ENCODE assay signal across 11 cellular contexts in genomic region chr22:46084376-46084775, GRCh38.
A peak's percentile ranks its signal among the peaks of the same experiment; 100 is the strongest.
DNase-seq lines count a peak whose midpoint lies in the region; ATAC-seq and TF ChIP-seq lines count a peak whose summit lies in the region.
"Had no signal": no experiment of that assay in that cellular context is flagged by ENCODE, and none has a peak within 500 bp of the region (broad histone marks: within the 10 kb centered on the region; RNA-seq: fewer than 3 reads in every experiment).

No MANE protein-coding gene starts in this region.

- intact Hi-C loops in heart left ventricle (cut with DNase I) (no loop called here), cardiac septum (cut with DNase I) (no loop called here), vagina (cut with DNase I) (no loop called here)

- H3K27me3 ChIP-seq in heart left ventricle (no peaks in the 10 kb centered on the region), osteoblast (ENCODE audit: insufficient read depth, low read length) (no peaks in the 10 kb centered on the region), vagina (no peaks in the 10 kb centered on the region)

- ATAC-seq in heart left ventricle, result no peak
- no peak for ATAC-seq in GM21576 (IDR thresholded peaks at IDR 0.05; ENCODE audit: unreplicated experiment)
- ATAC-seq in HG03039 (IDR thresholded peaks at IDR 0.05; ENCODE audit: unreplicated experiment), result no peak

- no peak overlapping the region for H2AFZ ChIP-seq in osteoblast (ENCODE audit: low read length)

- H3K4me3 ChIP-seq in heart left ventricle (peak overlapping the region in 10 of 12 donors; percentile 14 to 97 (median 40)), epithelial cell of proximal tubule (ENCODE audit: low read depth, low read length) (peak overlapping the region; percentile 32), osteoblast (ENCODE audit: insufficient read depth, low read length) (peak overlapping the region; percentile 80), vagina (peak overlapping the region; percentile 37 to 45)

- peak overlapping the region; percentile 94 for H3K4me2 ChIP-seq in osteoblast (ENCODE audit: insufficient read depth, low read length)

- peak overlapping the region; percentile 83 to 100 (median 98) for H3K27ac ChIP-seq in heart left ventricle
- peak overlapping the region; percentile 96 for H3K27ac ChIP-seq in osteoblast (ENCODE audit: low read depth, low read length)
- H3K27ac ChIP-seq in vagina, result peak overlapping the region; percentile 100

- H3K9me3 ChIP-seq in heart left ventricle (no peaks in the 10 kb centered on the region), osteoblast (ENCODE audit: low read depth, low read length) (no peaks in the 10 kb centered on the region), vagina (no peaks in the 10 kb centered on the region)

- 67 to 83% (median 74%) methylated on average over 14 of the region's 14 CpGs for WGBS in heart left ventricle, 4 donors

- H3K36me3 ChIP-seq in heart left ventricle (peaks cover 0 to 60% (median 27%) of the 10 kb centered on the region in 9 donors), osteoblast (ENCODE audit: insufficient read depth, low read length) (peaks cover 89% of the 10 kb centered on the region), vagina (peaks cover 3 to 4% of the 10 kb centered on the region in 2 donors)

- no peak for TF ChIP-seq POLR2A in heart left ventricle (IDR thresholded peaks at IDR 0.05)
- no peak for TF ChIP-seq POLR2A in vagina (IDR thresholded peaks at IDR 0.05)

- DNase-seq in heart left ventricle (peak in 3 of 5 donors; percentile 21 to 38 (median 28)), cardiac septum (ENCODE audit: low spot score) (no peak), epithelial cell of proximal tubule (ENCODE audit: low read depth) (no peak), osteoblast (ENCODE audit: insufficient read length, low spot score, missing footprints) (no peak), vagina (ENCODE audit: extremely low spot score in 2 of 2) (no peak), NCI-H526 (lab: John Stamatoyannopoulos, UW) (no peak)
- DNase-seq: ACHN, activated gamma-delta T cell treated with Interleukin-2 at 50 U/mL for 16 hours, NCI-H146 had no signal

- TF ChIP-seq CTCF in heart left ventricle (IDR thresholded peaks at IDR 0.05), result no peak
- TF ChIP-seq CTCF in epithelial cell of proximal tubule (conservative IDR thresholded peaks at IDR 0.05; ENCODE audit: low read depth, low read length), result no peak
- no peak for TF ChIP-seq CTCF in osteoblast (IDR thresholded peaks at IDR 0.05; ENCODE audit: extremely low read depth, low read depth, low read length)
- no peak for TF ChIP-seq CTCF in vagina (IDR thresholded peaks at IDR 0.05)

- peaks cover 44 to 100% (median 88%) of the 10 kb centered on the region in 12 donors for H3K4me1 ChIP-seq in heart left ventricle
- peaks cover 77% of the 10 kb centered on the region for H3K4me1 ChIP-seq in osteoblast (ENCODE audit: insufficient read depth, low read length)
- peaks cover 93% of the 10 kb centered on the region for H3K4me1 ChIP-seq in vagina

- H4K20me1 ChIP-seq in osteoblast (ENCODE audit: insufficient read depth, low read length), result peaks cover 85% of the 10 kb centered on the region

- H3K79me2 ChIP-seq in osteoblast (ENCODE audit: insufficient read depth, low read length), result peaks cover 100% of the 10 kb centered on the region

Comparison
In these comparisons a context has a peak if more than half of its experiments do, and no peak if none do; other contexts are left out.
1. DNase-seq: peak in heart left ventricle (3 of 5); none in cardiac septum (single experiment), epithelial cell of proximal tubule (single experiment), osteoblast (single experiment), vagina (0 of 2) and NCI-H526 (0 of 2).
2. Peak in every context shown above with its lines, with median percentiles within 50 percentile points of each other: H3K27ac ChIP-seq and H3K4me3 ChIP-seq.